ENCODE assay signal across 16 cellular contexts in genomic region chr12:56682323-56682722, GRCh38. TPM values are rescaled to one million over a fixed set of nuclear protein-coding genes. Genes with fewer than 3 reads are reported as not detected.
DNase-seq lines count a peak whose midpoint lies in the region; ATAC-seq and TF ChIP-seq lines count a peak whose summit lies in the region.
"Had no signal": no experiment of that assay in that cellular context is flagged by ENCODE, and none has a peak within 500 bp of the region (broad histone marks: within the 10 kb centered on the region; RNA-seq: fewer than 3 reads in every experiment).

No MANE protein-coding gene starts in this region.

- peak overlapping the region; percentile 53 to 99 (median 78) for H3K27ac ChIP-seq in gastrocnemius medialis
- H3K27ac ChIP-seq: SJCRH30 had no signal

- H3K9me3 ChIP-seq in gastrocnemius medialis = no peaks in the 10 kb centered on the region
- H3K9me3 ChIP-seq: adrenal gland, sigmoid colon, SJCRH30, thyroid gland had no signal

- H3K9me3 Mint-ChIP-seq in T-helper 2 cell treated with Interferon-gamma antibody and Interleukin-4, amounts not matched to agents 5 μg/mL and 100 μg/mL, for 36 hours = no peaks in the 10 kb centered on the region
- H3K9me3 Mint-ChIP-seq in T-cell = no peaks in the 10 kb centered on the region
- H3K9me3 Mint-ChIP-seq in dendritic cell treated with granulocyte-macrophage colony-stimulating factor and Interleukin-4, amounts not matched to agents 40 ng/mL and 50 ng/mL, for 4 days = no peaks in the 10 kb centered on the region

- peaks cover 70% of the 10 kb centered on the region for H3K36me3 Mint-ChIP-seq in T-helper 2 cell treated with Interferon-gamma antibody and Interleukin-4, amounts not matched to agents 5 μg/mL and 100 μg/mL, for 36 hours (ENCODE audit: low read depth)
- peaks cover 17% of the 10 kb centered on the region for H3K36me3 Mint-ChIP-seq in T-cell
- peaks cover 72% of the 10 kb centered on the region for H3K36me3 Mint-ChIP-seq in dendritic cell treated with granulocyte-macrophage colony-stimulating factor and Interleukin-4, amounts not matched to agents 40 ng/mL and 50 ng/mL, for 4 days (ENCODE audit: low read depth)

- H3K4me1 Mint-ChIP-seq in T-helper 2 cell treated with Interferon-gamma antibody and Interleukin-4, amounts not matched to agents 5 μg/mL and 100 μg/mL, for 36 hours (ENCODE audit: low read depth) = peaks cover 37% of the 10 kb centered on the region
- H3K4me1 Mint-ChIP-seq in T-cell = peaks cover 63 to 77% (median 69%) of the 10 kb centered on the region in 3 donors
- H3K4me1 Mint-ChIP-seq in dendritic cell treated with granulocyte-macrophage colony-stimulating factor and Interleukin-4, amounts not matched to agents 40 ng/mL and 50 ng/mL, for 4 days (ENCODE audit: low read depth) = peaks cover 54% of the 10 kb centered on the region

- H3K27me3 ChIP-seq in gastrocnemius medialis = no peaks in the 10 kb centered on the region
- H3K27me3 ChIP-seq: adrenal gland, sigmoid colon, SJCRH30, thyroid gland had no signal

- peak overlapping the region; percentile 52 for H3K27ac Mint-ChIP-seq in T-helper 2 cell treated with Interferon-gamma antibody and Interleukin-4, amounts not matched to agents 5 μg/mL and 100 μg/mL, for 36 hours
- peak overlapping the region; percentile 52 to 76 for H3K27ac Mint-ChIP-seq in T-cell
- peak overlapping the region; percentile 99 for H3K27ac Mint-ChIP-seq in dendritic cell treated with granulocyte-macrophage colony-stimulating factor and Interleukin-4, amounts not matched to agents 40 ng/mL and 50 ng/mL, for 4 days

- H3K4me3 ChIP-seq in gastrocnemius medialis = no peak overlapping the region
- H3K4me3 ChIP-seq: adrenal gland, sigmoid colon, SJCRH30, thyroid gland had no signal

- ATAC-seq in T-cell (replicated peaks in 1 of 4) (no peak), gastrocnemius medialis (no peak), HG02610 (IDR thresholded peaks at IDR 0.05; ENCODE audit: unreplicated experiment) (no peak)
- ATAC-seq: activated CD4-positive, CD25-positive, alpha-beta regulatory T cell treated with anti-CD3 and anti-CD28 coated beads, Interleukin-2, amount 50 U/mL, for 24 hours had no signal

- TF ChIP-seq POLR2A in gastrocnemius medialis (IDR thresholded peaks at IDR 0.05) = no peak

- TF ChIP-seq CTCF in gastrocnemius medialis (IDR thresholded peaks at IDR 0.05 in 4 of 5, conservative IDR thresholded peaks at IDR 0.05 in 1 of 5) = no peak

- POLR2A ChIA-PET in T-cell (lab: Charles Lee) = interaction anchor here (0.6 to 0.7 kb wide), 3 partner anchors 61 to 63 kb away, joined by 3 to 9 read pairs (median 4); no protein-coding TSS in a partner anchor

- in situ Hi-C loops in gastrocnemius medialis (cut with MboI; ENCODE audit: low sequenced_read_pairs in 4 of 4) = no loop called here

- peak overlapping the region; percentile 57 for H3K4me3 Mint-ChIP-seq in T-helper 2 cell treated with Interferon-gamma antibody and Interleukin-4, amounts not matched to agents 5 μg/mL and 100 μg/mL, for 36 hours
- peak overlapping the region; percentile 52 to 99 (median 58) for H3K4me3 Mint-ChIP-seq in T-cell
- no peak overlapping the region for H3K4me3 Mint-ChIP-seq in dendritic cell treated with granulocyte-macrophage colony-stimulating factor and Interleukin-4, amounts not matched to agents 40 ng/mL and 50 ng/mL, for 4 days

- peaks cover 70 to 76% of the 10 kb centered on the region in 2 donors for H3K4me1 ChIP-seq in gastrocnemius medialis

- no peaks in the 10 kb centered on the region for H3K27me3 Mint-ChIP-seq in T-helper 2 cell treated with Interferon-gamma antibody and Interleukin-4, amounts not matched to agents 5 μg/mL and 100 μg/mL, for 36 hours (ENCODE audit: low read depth)
- no peaks in the 10 kb centered on the region for H3K27me3 Mint-ChIP-seq in T-cell
- no peaks in the 10 kb centered on the region for H3K27me3 Mint-ChIP-seq in dendritic cell treated with granulocyte-macrophage colony-stimulating factor and Interleukin-4, amounts not matched to agents 40 ng/mL and 50 ng/mL, for 4 days

- DNase-seq in T-helper 2 cell treated with Interferon-gamma antibody and Interleukin-4, amounts not matched to agents 5 μg/mL and 100 μg/mL, for 36 hours (ENCODE audit: low spot score) = no peak
- no peak for DNase-seq in T-helper 2 cell
- DNase-seq in T-cell = no peak
- peak in 1 of 2 donors; percentile 6 for DNase-seq in gastrocnemius medialis
- no peak for DNase-seq in nucleus accumbens (lab: John Stamatoyannopoulos, UW)
- no peak for DNase-seq in LoVo (ENCODE audit: low spot score)
- DNase-seq: KBM-7, NCI-H1694, NCI-H69, sigmoid colon, SJCRH30, thyroid gland had no signal

- intact Hi-C loops in dendritic cell treated with granulocyte-macrophage colony-stimulating factor and Interleukin-4, amounts not matched to agents 40 ng/mL and 50 ng/mL, for 4 days (cut with micrococcal nuclease) = no loop called here
- intact Hi-C loops in gastrocnemius medialis (cut with DNase I; ENCODE audit: low total_unique reads) = no loop called here

- CTCF ChIA-PET in T-cell (lab: Charles Lee) = interaction anchor here in 1 of 2 donors (0.9 kb wide), 1 partner anchor 46 kb away, joined by 3 read pairs; no protein-coding TSS in a partner anchor

- H3K36me3 ChIP-seq in gastrocnemius medialis = no peaks in the 10 kb centered on the region
- H3K36me3 ChIP-seq: thyroid gland had no signal

RNA-seq across cellular contexts. Expression of gene PTGES3, which starts 5.8 kb away (rescaled TPM):
- total RNA-seq in T-cell (100 to 1,000 TPM; 121 to 155 (median 145) TPM), gastrocnemius medialis (10 to 100 TPM; 57.2 to 81.4 (median 69.3) TPM)

RNA-seq across cellular contexts. Expression of gene ATP5F1B, which starts 36.5 kb away (rescaled TPM):
- total RNA-seq in T-cell = 100 to 1,000 TPM; 252 to 290 (median 283) TPM
- 1,000 to 10,000 TPM in 2 of 4 donors, 100 to 1,000 TPM in 2; 779 to 1,310 (median 926) TPM for total RNA-seq in gastrocnemius medialis

RNA-seq across cellular contexts. Expression of gene NACA, which starts 42.8 kb away (rescaled TPM):
- total RNA-seq in T-cell (1,000 to 10,000 TPM; 1,098 to 1,258 (median 1,167) TPM), gastrocnemius medialis (100 to 1,000 TPM; 225 to 438 (median 398) TPM)

RNA-seq across cellular contexts. Expression of gene BAZ2A, which starts 52.2 kb away (rescaled TPM):
- total RNA-seq in T-cell (100 to 1,000 TPM; 149 to 257 (median 172) TPM), gastrocnemius medialis (10 to 100 TPM; 40.5 to 65.8 (median 55.4) TPM)
